22 cellular contexts compared by ENCODE assay signal in the genomic region with DNA sequence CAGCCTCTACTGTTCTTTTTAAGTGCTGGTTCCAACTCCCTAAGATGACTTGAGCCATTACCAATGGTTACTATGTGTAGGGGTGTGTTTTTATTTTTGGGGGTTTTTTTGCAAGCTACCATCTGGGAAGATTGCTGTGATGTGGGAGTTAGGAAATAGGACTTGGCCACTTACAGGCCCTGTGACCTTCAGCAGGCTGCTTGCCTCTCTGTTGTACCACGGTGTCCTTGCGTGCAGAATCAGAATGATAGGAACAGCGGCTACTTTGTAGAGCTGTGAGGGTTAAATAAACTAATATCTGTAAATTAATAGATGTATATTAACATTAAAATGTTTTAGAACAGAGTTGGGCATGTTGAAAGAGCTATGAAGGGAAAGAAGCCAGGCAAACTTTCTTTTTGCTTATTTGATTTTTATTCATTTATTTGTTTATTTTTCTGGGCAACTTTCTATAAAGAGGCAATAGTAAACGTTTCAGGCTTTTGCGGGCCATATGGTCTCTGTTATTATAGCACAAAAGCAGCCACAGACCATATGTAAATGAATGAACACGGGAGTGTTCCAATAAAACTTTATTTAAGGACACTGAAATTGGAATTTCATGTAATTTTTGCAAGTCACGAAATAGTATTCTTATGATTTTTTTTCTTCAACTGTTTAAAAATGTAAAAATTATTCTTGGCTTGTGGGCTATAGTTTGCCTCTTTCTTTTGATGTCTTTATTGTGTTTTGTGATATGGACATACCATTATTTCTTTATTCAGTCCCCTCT. TPM values are rescaled to one million over a fixed set of nuclear protein-coding genes. Genes with fewer than 3 reads are reported as not detected.
"Had no signal": no experiment of that assay in that cellular context is flagged by ENCODE, and none has a peak within 500 bp of the region (broad histone marks: within the 10 kb centered on the region; RNA-seq: fewer than 3 reads in every experiment).

No MANE protein-coding gene starts in this region.

- H3K27ac ChIP-seq: heart right ventricle, neutrophil, spleen, testis, tibial nerve, upper lobe of right lung had no signal

- ATAC-seq: esophagus mucosa; gastrocnemius medialis; heart right ventricle; naive thymus-derived CD4-positive, alpha-beta T cell; sciatic nerve; stimulated activated naive B cell treated with anti-CD40 and anti-IgM and Interleukin-4, amounts not matched to agents 10 μg/mL and 1 μg/mL and 100 μg/mL, for 72 hours; stimulated activated naive CD8-positive, alpha-beta T cell treated with anti-CD3 and anti-CD28 coated beads, Interleukin-15, amount 100 ng/mL, for 72 hours; upper lobe of right lung had no signal

- DNase-seq: cortex of kidney; dorsolateral prefrontal cortex; effector CD8-positive, alpha-beta T cell; gastrocnemius medialis; heart right ventricle; hypothalamus; kidney glomerular epithelial cell; mammary epithelial cell; naive thymus-derived CD4-positive, alpha-beta T cell; nephron progenitor cell; spleen; stimulated activated CD4-positive, alpha-beta T cell treated with anti-CD3 and anti-CD28 coated beads, Interleukin-15, amount 100 ng/mL, for 24 hours; stimulated activated CD4-positive, alpha-beta T cell treated with anti-CD3 and anti-CD28 coated beads, Interleukin-1b, Interleukin-23, amount 100 ng/mL, for 48 hours; stimulated activated CD4-positive, alpha-beta T cell treated with anti-CD3 and anti-CD28 coated beads, Interleukin-4, amount 100 ng/mL, for 24 hours; stimulated activated naive B cell treated with anti-CD40 and anti-IgM and Interleukin-4, amounts not matched to agents 10 μg/mL and 1 μg/mL and 100 μg/mL, for 72 hours; stimulated activated naive CD8-positive, alpha-beta T cell treated with anti-CD3 and anti-CD28 coated beads, Interleukin-15, amount 100 ng/mL, for 72 hours; testis; upper lobe of right lung had no signal

- H3K9me3 ChIP-seq: gastrocnemius medialis, neutrophil, spleen, testis, tibial nerve, upper lobe of right lung had no signal

- H3K4me3 Mint-ChIP-seq: naive thymus-derived CD4-positive, alpha-beta T cell; nephron progenitor cell; stimulated activated naive B cell treated with anti-CD40 and anti-IgM and Interleukin-4, amounts not matched to agents 10 μg/mL and 1 μg/mL and 100 μg/mL, for 72 hours; stimulated activated naive CD8-positive, alpha-beta T cell treated with anti-CD3 and anti-CD28 coated beads, Interleukin-15, amount 100 ng/mL, for 72 hours had no signal

- H3K9me3 Mint-ChIP-seq: naive thymus-derived CD4-positive, alpha-beta T cell; nephron progenitor cell; stimulated activated naive CD8-positive, alpha-beta T cell treated with anti-CD3 and anti-CD28 coated beads, Interleukin-15, amount 100 ng/mL, for 72 hours had no signal

- H3K4me1 Mint-ChIP-seq: nephron progenitor cell; stimulated activated naive B cell treated with anti-CD40 and anti-IgM and Interleukin-4, amounts not matched to agents 10 μg/mL and 1 μg/mL and 100 μg/mL, for 72 hours; stimulated activated naive CD8-positive, alpha-beta T cell treated with anti-CD3 and anti-CD28 coated beads, Interleukin-15, amount 100 ng/mL, for 72 hours had no signal

- H3K27ac Mint-ChIP-seq: nephron progenitor cell; stimulated activated naive B cell treated with anti-CD40 and anti-IgM and Interleukin-4, amounts not matched to agents 10 μg/mL and 1 μg/mL and 100 μg/mL, for 72 hours had no signal

- H3K27me3 Mint-ChIP-seq: naive thymus-derived CD4-positive, alpha-beta T cell; stimulated activated naive B cell treated with anti-CD40 and anti-IgM and Interleukin-4, amounts not matched to agents 10 μg/mL and 1 μg/mL and 100 μg/mL, for 72 hours; stimulated activated naive CD8-positive, alpha-beta T cell treated with anti-CD3 and anti-CD28 coated beads, Interleukin-15, amount 100 ng/mL, for 72 hours had no signal

- H3K4me1 ChIP-seq: heart right ventricle, spleen, tibial nerve, upper lobe of right lung had no signal

- H3K27me3 ChIP-seq: dorsolateral prefrontal cortex, gastrocnemius medialis, heart right ventricle, neutrophil, spleen, testis, tibial nerve, upper lobe of right lung had no signal

- H3K4me3 ChIP-seq: dorsolateral prefrontal cortex, gastrocnemius medialis, heart right ventricle, spleen, testis, tibial nerve, upper lobe of right lung had no signal

RNA-seq across cellular contexts. Expression of a gene that starts 26.4 kb away (rescaled TPM):
- polyA plus RNA-seq: naive thymus-derived CD4-positive, alpha-beta T cell had no signal
